In the genomic region with DNA sequence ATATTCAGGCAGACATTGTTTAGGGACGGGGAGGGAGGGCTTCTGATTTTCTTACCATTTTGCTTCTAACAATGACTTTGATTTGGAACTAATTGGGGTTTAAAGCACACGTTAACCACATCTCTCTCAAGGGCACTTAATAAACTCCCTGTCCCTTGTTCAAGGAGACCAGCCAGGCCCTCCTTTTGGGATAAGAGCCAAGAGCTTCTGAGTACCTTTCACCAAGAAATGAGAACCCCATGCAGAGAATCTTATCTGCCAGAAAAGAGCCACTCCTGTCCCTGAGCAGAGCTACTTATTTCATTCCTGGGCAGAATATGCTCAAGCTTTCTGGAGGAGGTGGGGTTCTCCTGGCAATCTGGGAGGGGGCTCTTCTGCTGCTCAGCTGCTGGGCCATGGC, we compare ENCODE assay signal across 20 cellular contexts.
"Had no signal": no experiment of that assay in that cellular context is flagged by ENCODE, and none has a peak within 500 bp of the region (broad histone marks: within the 10 kb centered on the region; RNA-seq: fewer than 3 reads in every experiment).

No MANE protein-coding gene starts in this region.

- H3K27ac ChIP-seq: RWPE1 had no signal

- H3K4me3 Mint-ChIP-seq: T-cell had no signal

- DNase-seq: Kasumi-1; KBM-7; NCI-H1048; NCI-H1105; NCI-H1417; NCI-H1436 treated with DMSO at 0.1 percent for 48 hours; NCI-H187 treated with DMSO at 0.1 percent for 48 hours; NCI-H2029 treated with DMSO at 0.1 percent for 48 hours; NCI-H345; NCI-H446 treated with DMSO at 0.1 percent for 48 hours; NCI-H510A treated with DMSO at 0.1 percent for 48 hours; NCI-H774; NK-92 treated with Interleukin-12 subunit alpha and Interleukin-12 subunit beta, amount 100 ng/mL, for 24 hours; PC-3; SHP77; SK-N-SH; SW 1271; T-cell had no signal

- H3K4me2 ChIP-seq: SK-N-SH had no signal

- H3K9me3 ChIP-seq: SK-N-SH had no signal

- H3K27me3 Mint-ChIP-seq: T-cell had no signal

- H3K9ac ChIP-seq: SK-N-SH had no signal

- H3K9me2 ChIP-seq: SK-N-SH had no signal

- H3K36me3 Mint-ChIP-seq: T-cell had no signal

- ATAC-seq: Panc1, PC-3, T-cell had no signal

- H3K4me1 Mint-ChIP-seq: T-cell had no signal

- H3K27ac Mint-ChIP-seq: T-cell had no signal
